5 cellular contexts compared by ENCODE assay signal in the genomic region with DNA sequence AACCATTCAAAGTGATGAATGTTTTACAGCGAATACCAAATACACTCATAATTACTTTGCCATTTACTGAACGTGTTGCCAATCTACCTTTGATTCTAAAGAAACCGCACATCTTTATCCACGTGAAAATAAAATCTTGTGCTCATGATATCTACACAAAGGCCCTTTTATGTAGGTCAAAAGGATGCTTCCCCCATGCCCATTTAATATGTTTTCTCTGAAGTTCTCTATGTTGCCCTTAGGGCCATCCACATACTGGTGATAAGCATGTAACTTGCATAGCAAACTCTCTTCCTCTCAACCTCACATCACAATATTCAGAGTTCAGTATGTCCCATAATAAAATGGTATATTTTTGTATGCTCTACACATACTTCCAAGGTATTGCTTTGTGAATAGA.
"Had no signal": no experiment of that assay in that cellular context is flagged by ENCODE, and none has a peak within 500 bp of the region (broad histone marks: within the 10 kb centered on the region; RNA-seq: fewer than 3 reads in every experiment).

No MANE protein-coding gene starts in this region.

- ATAC-seq: HepG2, K562 had no signal

- H3K4me3 ChIP-seq: K562 had no signal

- DNase-seq: IMR-90, KBM-7, KG1 had no signal
